ENCODE assay signal across 21 cellular contexts in genomic region chr4:8254076-8254475, GRCh38. TPM values are rescaled to one million over a fixed set of nuclear protein-coding genes. Genes with fewer than 3 reads are reported as not detected.
"Had no signal": no experiment of that assay in that cellular context is flagged by ENCODE, and none has a peak within 500 bp of the region (broad histone marks: within the 10 kb centered on the region; RNA-seq: fewer than 3 reads in every experiment).

No MANE protein-coding gene starts in this region.

- H3K9me3 Mint-ChIP-seq: immature natural killer cell, nephron progenitor cell had no signal

- H3K4me1 ChIP-seq: left ventricle myocardium inferior, lower lobe of right lung, thyroid gland had no signal

- H3K27ac ChIP-seq: cardiac muscle cell, esophagus muscularis mucosa, left ventricle myocardium inferior, lower lobe of right lung, neutrophil, ovary, suprapubic skin, thyroid gland had no signal

- ATAC-seq: left cardiac atrium; lower lobe of right lung; naive thymus-derived CD4-positive, alpha-beta T cell; right cardiac atrium; stimulated activated naive CD8-positive, alpha-beta T cell treated with anti-CD3 and anti-CD28 coated beads, Interleukin-15, Interleukin-2, amounts not matched to agents 100 U/mL and 50 U/mL, for 24 hours had no signal

- H3K36me3 ChIP-seq: cardiac muscle cell, esophagus muscularis mucosa, left ventricle myocardium inferior, lower lobe of right lung, neutrophil, ovary, suprapubic skin, thyroid gland had no signal

- H3K27ac Mint-ChIP-seq: immature natural killer cell; naive thymus-derived CD4-positive, alpha-beta T cell; nephron progenitor cell had no signal

- H3K4me1 Mint-ChIP-seq: immature natural killer cell had no signal

- DNase-seq: cerebellar nuclear complex; dermis blood vessel endothelial cell; foreskin fibroblast; immature natural killer cell; left cardiac atrium; left ventricle myocardium inferior; lower lobe of right lung; mesendoderm; naive thymus-derived CD4-positive, alpha-beta T cell; nephron progenitor cell; ovary; small intestine; stimulated activated CD4-positive, alpha-beta T cell treated with anti-CD3 and anti-CD28 coated beads, Interleukin-2, amount 100 ng/mL, for 48 hours; stimulated activated naive CD8-positive, alpha-beta T cell treated with anti-CD3 and anti-CD28 coated beads, Interleukin-15, Interleukin-2, amounts not matched to agents 100 U/mL and 50 U/mL, for 24 hours; thyroid gland had no signal

- H3K4me3 Mint-ChIP-seq: immature natural killer cell; naive thymus-derived CD4-positive, alpha-beta T cell; nephron progenitor cell had no signal

- H3K9me3 ChIP-seq: esophagus muscularis mucosa, left ventricle myocardium inferior, lower lobe of right lung, neutrophil, ovary, suprapubic skin, thyroid gland had no signal

- H3K4me3 ChIP-seq: cardiac muscle cell, esophagus muscularis mucosa, left ventricle myocardium inferior, lower lobe of right lung, ovary, suprapubic skin, thyroid gland had no signal

- H3K36me3 Mint-ChIP-seq: immature natural killer cell; naive thymus-derived CD4-positive, alpha-beta T cell had no signal

- H3K27me3 Mint-ChIP-seq: naive thymus-derived CD4-positive, alpha-beta T cell had no signal

- H3K27me3 ChIP-seq: cardiac muscle cell, esophagus muscularis mucosa, ovary, suprapubic skin, thyroid gland had no signal

RNA-seq across cellular contexts. Expression of gene HTRA3, which starts 15.5 kb away (rescaled TPM):
- total RNA-seq: mononuclear cell; naive thymus-derived CD4-positive, alpha-beta T cell had no signal
- polyA plus RNA-seq: immature natural killer cell; naive thymus-derived CD4-positive, alpha-beta T cell had no signal
